Comparison of ENCODE assay signal across 10 cellular contexts in genomic region chr10:125016611-125017202, GRCh38.
A peak's percentile ranks its signal among the peaks of the same experiment; 100 is the strongest.
DNase-seq lines count a peak whose midpoint lies in the region; ATAC-seq and TF ChIP-seq lines count a peak whose summit lies in the region.
"Had no signal": no experiment of that assay in that cellular context is flagged by ENCODE, and none has a peak within 500 bp of the region (broad histone marks: within the 10 kb centered on the region; RNA-seq: fewer than 3 reads in every experiment).

No MANE protein-coding gene starts in this region.

- WGBS in heart left ventricle, 4 donors: 32 to 51% (median 39%) methylated on average over 14 of the region's 14 CpGs
- 73 to 75% methylated on average over 14 of the region's 14 CpGs for WGBS in upper lobe of left lung, 2 donors

- H3K9me3 Mint-ChIP-seq in osteocyte (ENCODE audit: unreplicated experiment): peaks cover 5% of the 10 kb centered on the region

- DNase-seq in caudate nucleus (lab: John Stamatoyannopoulos, UW) (peak in 19 of 61 donors; percentile 15 to 69 (median 38)), heart left ventricle (peak; percentile 64 to 80 (median 77)), osteocyte (ENCODE audit: extremely low spot score, unreplicated experiment) (no peak), upper lobe of left lung (peak in 1 of 2 donors; percentile 78), iPS-NIHi11 (ENCODE audit: low spot score) (no peak), NCI-H1105 treated with DMSO at 0.1 percent for 48 hours (lab: John Stamatoyannopoulos, UW) (no peak)
- DNase-seq: HCEC 1CT, small intestine had no signal

- H3K4me1 Mint-ChIP-seq in osteocyte (ENCODE audit: unreplicated experiment): peaks cover 47% of the 10 kb centered on the region

- H3K27ac Mint-ChIP-seq in osteocyte (ENCODE audit: unreplicated experiment): peak overlapping the region; percentile 4

- peaks cover 29 to 100% (median 87%) of the 10 kb centered on the region in 12 donors for H3K4me1 ChIP-seq in heart left ventricle
- peaks cover 29 to 45% (median 34%) of the 10 kb centered on the region in 4 donors for H3K4me1 ChIP-seq in upper lobe of left lung

- TF ChIP-seq POLR2A in heart left ventricle (IDR thresholded peaks at IDR 0.05) (no peak), upper lobe of left lung (IDR thresholded peaks at IDR 0.05) (no peak)

- H3K4me3 Mint-ChIP-seq in osteocyte (ENCODE audit: unreplicated experiment): no peak overlapping the region

- TF ChIP-seq CTCF in heart left ventricle (IDR thresholded peaks at IDR 0.05) (no peak), osteocyte (IDR thresholded peaks at IDR 0.05) (no peak), upper lobe of left lung (IDR thresholded peaks at IDR 0.05) (no peak)

- peak overlapping the region in 2 of 12 donors; percentile 0 to 19 for H3K4me3 ChIP-seq in heart left ventricle
- H3K4me3 ChIP-seq in upper lobe of left lung: no peak overlapping the region
- H3K4me3 ChIP-seq: body of pancreas had no signal

- peaks cover 28% of the 10 kb centered on the region for H3K36me3 Mint-ChIP-seq in osteocyte (ENCODE audit: unreplicated experiment)

- H3K27me3 ChIP-seq in heart left ventricle: no peaks in the 10 kb centered on the region
- H3K27me3 ChIP-seq in upper lobe of left lung: no peaks in the 10 kb centered on the region
- H3K27me3 ChIP-seq: body of pancreas had no signal

- ATAC-seq in heart left ventricle (peak; percentile 8 to 49 (median 18)), upper lobe of left lung (ENCODE audit: low FRiP score in 2 of 2) (no peak), HG03108 (IDR thresholded peaks at IDR 0.05; ENCODE audit: unreplicated experiment) (no peak)
- ATAC-seq: body of pancreas had no signal

- no peaks in the 10 kb centered on the region for H3K27me3 Mint-ChIP-seq in osteocyte (ENCODE audit: unreplicated experiment)

- no peak for TF ChIP-seq EP300 in upper lobe of left lung (IDR thresholded peaks at IDR 0.05)

- intact Hi-C loops in heart left ventricle (cut with DNase I): loop anchor here in 2 of 10 donors (5.0 kb wide), 1 partner anchor 41 kb away; no protein-coding TSS in a partner anchor

- H3K27ac ChIP-seq in caudate nucleus (ENCODE audit: low read depth, low read length): peak overlapping the region; percentile 84
- peak overlapping the region; percentile 50 to 78 (median 70) for H3K27ac ChIP-seq in heart left ventricle
- peak overlapping the region; percentile 32 to 65 (median 54) for H3K27ac ChIP-seq in upper lobe of left lung

- H3K9me3 ChIP-seq in heart left ventricle: peaks cover 0 to 4% (median 0%) of the 10 kb centered on the region in 12 donors
- H3K9me3 ChIP-seq in upper lobe of left lung: no peaks in the 10 kb centered on the region
- H3K9me3 ChIP-seq: body of pancreas had no signal

- H3K36me3 ChIP-seq in heart left ventricle (no peaks in the 10 kb centered on the region), upper lobe of left lung (peaks cover 0 to 19% (median 4%) of the 10 kb centered on the region in 4 donors)

Comparison
In these comparisons a context has a peak if more than half of its experiments do, and no peak if none do; other contexts are left out.
1. DNase-seq: peak in heart left ventricle (5 of 5); none in osteocyte (single experiment), iPS-NIHi11 (single experiment) and NCI-H1105 treated with DMSO at 0.1 percent for 48 hours (single experiment).
2. ATAC-seq: peak in heart left ventricle (4 of 4); none in upper lobe of left lung (0 of 2) and HG03108 (single experiment).
3. Peak in every context shown above with its lines, with median percentiles within 50 percentile points of each other: H3K27ac ChIP-seq.